26 cellular contexts compared by ENCODE assay signal in the genomic region with DNA sequence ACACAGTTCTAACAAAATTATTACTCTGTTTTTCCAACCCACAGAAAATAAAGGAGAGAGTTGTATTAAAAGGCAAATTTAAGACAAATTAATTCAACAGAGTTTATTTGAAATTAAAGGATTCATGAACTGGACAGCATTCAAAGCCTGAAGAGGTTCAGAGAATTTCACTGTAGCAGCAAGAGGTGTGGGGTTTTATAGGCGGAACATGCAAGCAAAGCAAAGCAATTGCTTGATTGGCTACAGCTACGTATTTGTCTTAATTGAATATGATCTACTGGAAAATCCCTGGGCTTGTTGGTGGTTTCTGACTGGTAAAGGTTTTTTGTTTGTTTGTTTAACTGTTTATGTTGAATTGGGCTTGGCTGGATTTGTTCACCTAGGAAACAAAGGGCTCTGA.
DNase-seq lines count a peak whose midpoint lies in the region; ATAC-seq, FAIRE-seq and TF ChIP-seq lines count a peak whose summit lies in the region.
"Had no signal": no experiment of that assay in that cellular context is flagged by ENCODE, and none has a peak within 500 bp of the region (broad histone marks: within the 10 kb centered on the region; RNA-seq: fewer than 3 reads in every experiment).

No MANE protein-coding gene starts in this region.

- H3K9ac ChIP-seq in OCI-LY3 (ENCODE audit: low read length), result no peak overlapping the region
- H3K9ac ChIP-seq: SK-N-SH had no signal

- no peaks in the 10 kb centered on the region for H3K27me3 ChIP-seq in OCI-LY3 (ENCODE audit: low read depth, low read length)

- peaks cover 18% of the 10 kb centered on the region for H3K36me3 ChIP-seq in OCI-LY3 (replicated peaks; ENCODE audit: low read depth, low read length)

- POLR2A ChIA-PET in activated CD8-positive, alpha-beta T cell treated with anti-CD3 and anti-CD28 coated beads for 36 hours (lab: Charles Lee), result no interaction called here

- H3K27ac Mint-ChIP-seq in activated CD8-positive, alpha-beta T cell treated with anti-CD3 and anti-CD28 coated beads for 36 hours, result no peak overlapping the region
- H3K27ac Mint-ChIP-seq: CD4-positive, alpha-beta T cell; GM23338 had no signal

- peaks cover 41% of the 10 kb centered on the region for H3K4me1 ChIP-seq in OCI-LY3 (ENCODE audit: low read length)
- H3K4me1 ChIP-seq: Caco-2 had no signal

- ATAC-seq in GM19395 (IDR thresholded peaks at IDR 0.05; ENCODE audit: unreplicated experiment) (peak; percentile 2), HG02870 (IDR thresholded peaks at IDR 0.05; ENCODE audit: unreplicated experiment) (peak; percentile 12)
- ATAC-seq in activated CD8-positive, alpha-beta T cell treated with anti-CD3 and anti-CD28 coated beads for 36 hours, result no peak
- ATAC-seq: HepG2, PC-3 had no signal

- no peaks in the 10 kb centered on the region for H3K4me1 Mint-ChIP-seq in activated CD8-positive, alpha-beta T cell treated with anti-CD3 and anti-CD28 coated beads for 36 hours (ENCODE audit: low read depth)

- intact Hi-C loops in activated CD8-positive, alpha-beta T cell treated with anti-CD3 and anti-CD28 coated beads for 36 hours (cut with micrococcal nuclease), result no loop called here

- FAIRE-seq in D721Med (lab: Jason Lieb, UNC) (peak; percentile 29), HTR-8/SVneo (lab: Jason Lieb, UNC) (no peak)
- FAIRE-seq: A204.1, HepG2 had no signal

- H3K36me3 Mint-ChIP-seq in activated CD8-positive, alpha-beta T cell treated with anti-CD3 and anti-CD28 coated beads for 36 hours (ENCODE audit: low read depth), result no peaks in the 10 kb centered on the region

- peaks cover 14% of the 10 kb centered on the region for H3K27me3 Mint-ChIP-seq in activated CD8-positive, alpha-beta T cell treated with anti-CD3 and anti-CD28 coated beads for 36 hours

- H4K20me1 ChIP-seq in OCI-LY3 (ENCODE audit: insufficient read depth, low read length), result no peaks in the 10 kb centered on the region

- no peaks in the 10 kb centered on the region for H3K79me2 ChIP-seq in OCI-LY3 (ENCODE audit: low read length)

- CTCF ChIA-PET in activated CD8-positive, alpha-beta T cell treated with anti-CD3 and anti-CD28 coated beads for 36 hours (lab: Charles Lee), result no interaction called here

- H3K9me3 ChIP-seq in OCI-LY3 (ENCODE audit: insufficient read depth, low read length), result peaks cover 11% of the 10 kb centered on the region; the same call in 1 of the 2 replicates
- H3K9me3 ChIP-seq: Caco-2, SK-N-SH had no signal

- H3K4me2 ChIP-seq in OCI-LY3 (ENCODE audit: low read length), result no peak overlapping the region
- H3K4me2 ChIP-seq: GM23338, SK-N-SH had no signal

- peak overlapping the region; percentile 80 for H3K27ac ChIP-seq in OCI-LY3 (ENCODE audit: low read length)

- H3K4me3 Mint-ChIP-seq in activated CD8-positive, alpha-beta T cell treated with anti-CD3 and anti-CD28 coated beads for 36 hours, result no peak overlapping the region
- H3K4me3 Mint-ChIP-seq: CD4-positive, alpha-beta T cell; GM23338 had no signal

- DNase-seq in D721Med (ENCODE audit: insufficient read length, low spot score) (no peak), HTR-8/SVneo (ENCODE audit: insufficient read length, low spot score) (no peak), DMS153 (lab: John Stamatoyannopoulos, UW) (no peak)
- no peak for DNase-seq in activated CD8-positive, alpha-beta T cell treated with anti-CD3 and anti-CD28 coated beads for 36 hours
- no peak for DNase-seq in effector CD8-positive, alpha-beta T cell (lab: John Stamatoyannopoulos, UW)
- DNase-seq: Caco-2; CD4-positive, alpha-beta T cell; DMS53; EL; HCEC 1CT; KBM-7; MV-4-11; NCI-H1417; NCI-H187; NCI-H2107; NCI-H510A treated with DMSO at 0.1 percent for 48 hours; NCI-H774; PC-3; SHP77 treated with DMSO at 0.1 percent for 48 hours; SK-N-SH had no signal

- H3K4me3 ChIP-seq in OCI-LY3 (ENCODE audit: low read length), result no peak overlapping the region
- H3K4me3 ChIP-seq: GM23338 had no signal

- no peaks in the 10 kb centered on the region for H3K9me3 Mint-ChIP-seq in activated CD8-positive, alpha-beta T cell treated with anti-CD3 and anti-CD28 coated beads for 36 hours
- H3K9me3 Mint-ChIP-seq: CD4-positive, alpha-beta T cell had no signal

- TF ChIP-seq CTCF in D721Med (IDR thresholded peaks at IDR 0.05; ENCODE audit: insufficient read depth, missing control alignments) (no peak), OCI-LY3 (IDR thresholded peaks at IDR 0.05; ENCODE audit: low read depth, low read length) (no peak)
- TF ChIP-seq CTCF in activated CD8-positive, alpha-beta T cell treated with anti-CD3 and anti-CD28 coated beads for 36 hours (IDR thresholded peaks at IDR 0.05), result no peak

- H2AFZ ChIP-seq in OCI-LY3 (ENCODE audit: low read depth, low read length), result no peak overlapping the region
- H2AFZ ChIP-seq: GM23338 had no signal
